Comparison of ENCODE assay signal across 12 cellular contexts in the genomic region with DNA sequence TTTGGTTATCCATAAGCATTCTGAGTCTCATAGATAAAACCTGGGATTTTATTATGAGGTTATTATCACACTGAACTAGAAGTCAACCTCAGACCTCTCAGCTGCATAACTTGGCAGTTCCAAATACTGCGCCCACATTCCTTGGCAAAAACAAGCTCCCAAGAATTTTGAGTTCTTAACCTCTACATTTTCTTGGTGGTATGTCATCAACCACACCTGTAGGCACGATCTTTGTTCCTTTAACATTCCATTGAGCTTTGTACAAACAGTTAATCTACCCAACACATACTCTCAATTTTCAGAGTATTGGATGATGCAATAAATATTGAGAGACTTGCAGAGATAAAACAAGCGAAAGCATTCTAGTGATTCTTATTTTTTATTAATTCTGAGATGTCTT.
DNase-seq lines count a peak whose midpoint lies in the region; ATAC-seq and TF ChIP-seq lines count a peak whose summit lies in the region.
"Had no signal": no experiment of that assay in that cellular context is flagged by ENCODE, and none has a peak within 500 bp of the region (broad histone marks: within the 10 kb centered on the region; RNA-seq: fewer than 3 reads in every experiment).

No MANE protein-coding gene starts in this region.

- no peak overlapping the region for H3K4me3 ChIP-seq in AG09309 (ENCODE audit: control insufficient read depth, low read depth, low read length)

- TF ChIP-seq CTCF in AG09309 (IDR thresholded peaks at IDR 0.05; ENCODE audit: control insufficient read depth, insufficient read depth, low read depth, low read length, missing control alignments): no peak

- peak; percentile 70 for DNase-seq in AG09309 (ENCODE audit: low read depth)
- DNase-seq in M059J (ENCODE audit: low read depth): peak; percentile 96
- DNase-seq in dermis microvascular lymphatic vessel endothelial cell (ENCODE audit: low read depth in 2 of 2): peak; percentile 12 to 73
- peak; percentile 70 for DNase-seq in mucosa of gallbladder (ENCODE audit: low spot score)
- DNase-seq in GM19240 (ENCODE audit: insufficient read length, low spot score): no peak
- DNase-seq in activated CD4-positive, alpha-beta T cell treated with anti-CD3 and anti-CD28 coated beads, Interleukin-2, amount 50 U/mL, for 4 hours: no peak
- DNase-seq: amygdala; CD4-positive, CD25-positive, alpha-beta regulatory T cell; midbrain; NCI-H524 had no signal

- no peak for ATAC-seq in HG02642 (IDR thresholded peaks at IDR 0.05; ENCODE audit: poor library complexity, unreplicated experiment)
- no peak for ATAC-seq in GM19328 (IDR thresholded peaks at IDR 0.05; ENCODE audit: unreplicated experiment)

Comparison
In these comparisons a context has a peak if more than half of its experiments do, and no peak if none do; other contexts are left out.
1. DNase-seq: peak in AG09309 (single experiment), M059J (single experiment), dermis microvascular lymphatic vessel endothelial cell (2 of 2) and mucosa of gallbladder (single experiment); none in GM19240 (single experiment) and activated CD4-positive, alpha-beta T cell treated with anti-CD3 and anti-CD28 coated beads, Interleukin-2, amount 50 U/mL, for 4 hours (0 of 2).